Comparison of ENCODE assay signal across 8 cellular contexts in genomic region chr12:130775953-130776856, GRCh38.
DNase-seq lines count a peak whose midpoint lies in the region; ATAC-seq and TF ChIP-seq lines count a peak whose summit lies in the region.

No MANE protein-coding gene starts in this region.

- peak; percentile 55 for ATAC-seq in HG03469 (IDR thresholded peaks at IDR 0.05; ENCODE audit: unreplicated experiment)

- H3K9me3 Mint-ChIP-seq in chondrocyte (ENCODE audit: low read depth): no peaks in the 10 kb centered on the region

- no peak for TF ChIP-seq CTCF in chondrocyte (IDR thresholded peaks at IDR 0.05)

- in situ Hi-C loops in G401 (cut with HindIII; ENCODE audit: low sequenced_read_pairs): no loop called here

- H3K27me3 Mint-ChIP-seq in chondrocyte (ENCODE audit: low read depth): peaks cover under 1% of the 10 kb centered on the region

- peak overlapping the region; percentile 87 for H3K27ac Mint-ChIP-seq in chondrocyte (ENCODE audit: unreplicated experiment)

- H3K36me3 Mint-ChIP-seq in chondrocyte (ENCODE audit: low read depth): peaks cover 6% of the 10 kb centered on the region

- peaks cover 26% of the 10 kb centered on the region for H3K4me1 Mint-ChIP-seq in chondrocyte (ENCODE audit: low read depth)

- DNase-seq in DMS53 (lab: John Stamatoyannopoulos, UW) (peak; percentile 86), chondrocyte (ENCODE audit: low spot score) (no peak), left kidney (ENCODE audit: low read depth, low spot score) (peak; percentile 94), NCI-H1105 treated with DMSO at 0.1 percent for 48 hours (lab: John Stamatoyannopoulos, UW) (no peak), G401 (ENCODE audit: low spot score) (no peak)
- peak; percentile 63 to 65 for DNase-seq in activated CD4-positive, alpha-beta T cell treated with anti-CD3 and anti-CD28 coated beads for 4 hours
- DNase-seq in stimulated activated CD4-positive, alpha-beta T cell treated with anti-CD3 and anti-CD28 coated beads, Interleukin-1b, Interleukin-23, amount 100 ng/mL, for 24 hours (ENCODE audit: low read depth in 4 of 4, low spot score in 1 of 4): peak; percentile 31 to 62 (median 52)

- H3K4me3 Mint-ChIP-seq in chondrocyte (ENCODE audit: unreplicated experiment): peak overlapping the region; percentile 64

Comparison
In these comparisons a context has a peak if more than half of its experiments do, and no peak if none do; other contexts are left out.
1. DNase-seq: peak in DMS53 (single experiment), activated CD4-positive, alpha-beta T cell treated with anti-CD3 and anti-CD28 coated beads for 4 hours (2 of 2), left kidney (single experiment) and stimulated activated CD4-positive, alpha-beta T cell treated with anti-CD3 and anti-CD28 coated beads, Interleukin-1b, Interleukin-23, amount 100 ng/mL, for 24 hours (4 of 4); none in chondrocyte (single experiment), NCI-H1105 treated with DMSO at 0.1 percent for 48 hours (single experiment) and G401 (single experiment).